7 cellular contexts compared by ENCODE assay signal in genomic region chr1:220908757-220909156, GRCh38. TPM values are rescaled to one million over a fixed set of nuclear protein-coding genes. Genes with fewer than 3 reads are reported as not detected.
DNase-seq lines count a peak whose midpoint lies in the region; ATAC-seq, FAIRE-seq and TF ChIP-seq lines count a peak whose summit lies in the region.

No MANE protein-coding gene starts in this region.

- peak; percentile 15 for DNase-seq in GM13977 (ENCODE audit: low spot score)
- DNase-seq in KBM-7: peak; percentile 56
- DNase-seq in bronchial epithelial cell (ENCODE audit: low read depth): no peak
- DNase-seq in renal cortical epithelial cell (ENCODE audit: low read depth): peak; percentile 59
- no peak for DNase-seq in GM12892 (ENCODE audit: insufficient read length)
- no peak for DNase-seq in aorta

- no peak for ATAC-seq in aorta (ENCODE audit: low FRiP score)
- no peak for ATAC-seq in HG02623 (IDR thresholded peaks at IDR 0.05; ENCODE audit: unreplicated experiment)

- intact Hi-C loops in aorta (cut with DNase I): loop anchor here in 1 of 2 donors (10.0 kb wide), 1 partner anchor 306 kb away; no protein-coding TSS in a partner anchor

- WGBS in aorta, 2 donors: 49 to 50% methylated on average over 2 of the region's 2 CpGs

- no peak for TF ChIP-seq POLR2A in GM12892 (IDR thresholded peaks at IDR 0.05; ENCODE audit: low read depth, low read length)

- H3K27ac ChIP-seq in aorta (ENCODE audit: low read depth in 1 of 2, low read length in 2 of 2): no peak overlapping the region

- H3K4me3 ChIP-seq in bronchial epithelial cell (ENCODE audit: low read depth, low read length) (no peak overlapping the region), aorta (ENCODE audit: low read length in 2 of 2) (no peak overlapping the region)

- TF ChIP-seq CTCF in GM13977 (IDR thresholded peaks at IDR 0.05; ENCODE audit: extremely low read depth, insufficient read depth, missing control alignments) (peak; percentile 58), bronchial epithelial cell (IDR thresholded peaks at IDR 0.05; ENCODE audit: insufficient read depth, low read length, severe bottlenecking) (peak; percentile 17)

- H3K36me3 ChIP-seq in bronchial epithelial cell (ENCODE audit: control insufficient read depth, insufficient read depth, low read length) (no peaks in the 10 kb centered on the region), aorta (ENCODE audit: control insufficient read depth in 1 of 2, insufficient read depth in 2 of 2, low read length in 1 of 2) (no peaks in the 10 kb centered on the region)

- in situ Hi-C loops in GM13977 (cut with MboI; ENCODE audit: low pct_unique_long_range_greater_than_20kb, low sequenced_read_pairs, unreplicated experiment): no loop called here
- in situ Hi-C loops in KBM-7 (cut with MboI; ENCODE audit: low pct_unique_long_range_greater_than_20kb, low sequenced_read_pairs): no loop called here

- peaks cover 1% of the 10 kb centered on the region for H3K9me3 ChIP-seq in aorta (ENCODE audit: control insufficient read depth, low read length)

- H3K4me1 ChIP-seq in aorta (ENCODE audit: control insufficient read depth in 1 of 2, insufficient read depth in 2 of 2, low read length in 2 of 2): no peaks in the 10 kb centered on the region

- H3K27me3 ChIP-seq in bronchial epithelial cell (ENCODE audit: control insufficient read depth, insufficient read depth, low read length): peaks cover 3% of the 10 kb centered on the region
- no peaks in the 10 kb centered on the region for H3K27me3 ChIP-seq in aorta (ENCODE audit: control insufficient read depth in 1 of 2, insufficient read depth in 2 of 2, low read length in 1 of 2)

- FAIRE-seq in bronchial epithelial cell (lab: Jason Lieb, UNC) (no peak), GM12892 (lab: Jason Lieb, UNC) (no peak)

RNA-seq across cellular contexts. Expression of gene HLX, which starts 29.5 kb away (rescaled TPM):
- total RNA-seq in bronchial epithelial cell: 0.26 TPM in 1 of 2 replicates, not detected in the other
- 0.35 and 2.0 TPM in 2 replicates for total RNA-seq in renal cortical epithelial cell
- polyA plus RNA-seq in GM12892 (2012; ENCODE audit: missing spikeins): not detected
- 10 to 100 TPM; 13.1 to 21.6 TPM for total RNA-seq in aorta
- 1 to 10 TPM; 3.1 to 3.8 TPM for polyA plus RNA-seq in aorta

Comparison
In these comparisons a context has a peak if more than half of its experiments do, and no peak if none do; other contexts are left out.
1. DNase-seq: peak in GM13977 (single experiment), KBM-7 (single experiment) and renal cortical epithelial cell (single experiment); none in bronchial epithelial cell (single experiment), GM12892 (single experiment) and aorta (0 of 2).